ENCODE assay signal across 18 cellular contexts in the genomic region with DNA sequence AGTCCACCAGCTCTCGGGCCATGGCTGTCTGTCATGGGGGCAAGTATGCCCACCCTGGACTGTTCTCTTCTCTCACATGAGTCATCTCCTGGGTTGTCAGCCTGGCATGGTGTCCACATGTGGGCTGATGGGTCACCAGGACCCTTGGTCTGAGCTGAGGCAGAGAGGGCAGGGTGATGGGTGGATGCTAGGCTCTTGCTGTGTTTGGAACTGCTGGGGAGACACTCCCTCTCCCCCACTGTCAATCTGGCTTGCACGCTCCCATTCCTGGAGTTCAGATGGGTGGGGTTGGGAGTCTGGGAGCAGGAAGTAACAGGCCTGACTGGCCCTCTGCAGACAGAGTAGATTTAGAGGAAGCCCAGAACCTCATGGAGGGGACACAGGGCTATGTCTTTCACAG.
"Had no signal": no experiment of that assay in that cellular context is flagged by ENCODE, and none has a peak within 500 bp of the region (broad histone marks: within the 10 kb centered on the region; RNA-seq: fewer than 3 reads in every experiment).

No MANE protein-coding gene starts in this region.

- H3K4me3 Mint-ChIP-seq: activated CD8-positive, alpha-beta T cell treated with anti-CD3 and anti-CD28 coated beads for 36 hours; activated naive CD4-positive, alpha-beta T cell treated with anti-CD3 and anti-CD28 coated beads, Interleukin-2, amount 50 U/mL, for 24 hours; activated T-cell treated with anti-CD3 and anti-CD28 coated beads, Interleukin-2, amount 50 U/mL, for 4 hours; naive thymus-derived CD4-positive, alpha-beta T cell; WTC11 had no signal

- H3K27me3 Mint-ChIP-seq: activated CD8-positive, alpha-beta T cell treated with anti-CD3 and anti-CD28 coated beads for 36 hours; activated naive CD4-positive, alpha-beta T cell treated with anti-CD3 and anti-CD28 coated beads, Interleukin-2, amount 50 U/mL, for 24 hours; naive thymus-derived CD4-positive, alpha-beta T cell had no signal

- H3K9me3 ChIP-seq: adrenal gland, gastrocnemius medialis had no signal

- ATAC-seq: activated CD8-positive, alpha-beta T cell treated with anti-CD3 and anti-CD28 coated beads for 36 hours; activated T-cell treated with anti-CD3 and anti-CD28 coated beads, Interleukin-2, amount 50 U/mL, for 4 hours; gastrocnemius medialis; left lobe of liver; naive thymus-derived CD4-positive, alpha-beta T cell; WTC11 had no signal

- H3K9me3 Mint-ChIP-seq: activated CD8-positive, alpha-beta T cell treated with anti-CD3 and anti-CD28 coated beads for 36 hours; activated naive CD4-positive, alpha-beta T cell treated with anti-CD3 and anti-CD28 coated beads, Interleukin-2, amount 50 U/mL, for 24 hours; activated T-cell treated with anti-CD3 and anti-CD28 coated beads, Interleukin-2, amount 50 U/mL, for 4 hours; naive thymus-derived CD4-positive, alpha-beta T cell; WTC11 had no signal

- H3K36me3 ChIP-seq: adrenal gland, gastrocnemius medialis had no signal

- H3K4me3 ChIP-seq: adrenal gland, gastrocnemius medialis had no signal

- H3K27ac Mint-ChIP-seq: activated CD8-positive, alpha-beta T cell treated with anti-CD3 and anti-CD28 coated beads for 36 hours; activated naive CD4-positive, alpha-beta T cell treated with anti-CD3 and anti-CD28 coated beads, Interleukin-2, amount 50 U/mL, for 24 hours had no signal

- DNase-seq: activated CD4-positive, alpha-beta T cell treated with anti-CD3 and anti-CD28 coated beads for 48 hours; activated CD8-positive, alpha-beta T cell treated with anti-CD3 and anti-CD28 coated beads for 36 hours; activated effector memory CD4-positive, alpha-beta T cell treated with anti-CD3 and anti-CD28 coated beads, Interleukin-2, amount 50 U/mL, for 16 hours; activated T-cell treated with anti-CD3 and anti-CD28 coated beads, Interleukin-2, amount 50 U/mL, for 4 hours; adrenal gland; caudate nucleus; gastrocnemius medialis; islet precursor cell; naive thymus-derived CD4-positive, alpha-beta T cell; stimulated activated CD4-positive, alpha-beta T cell treated with anti-CD3 and anti-CD28 coated beads, Interleukin-15, amount 100 ng/mL, for 24 hours; stimulated activated CD4-positive, alpha-beta T cell treated with anti-CD3 and anti-CD28 coated beads, Interleukin-4, amount 100 ng/mL, for 1 hour; stimulated activated naive CD4-positive, alpha-beta T cell treated with Interleukin-2 at 50 U/mL for 16 hours; substantia nigra; T-helper 2 cell; trophoblast cell had no signal

- H3K27me3 ChIP-seq: adrenal gland, gastrocnemius medialis had no signal

- H3K27ac ChIP-seq: adrenal gland, gastrocnemius medialis had no signal
